ENCODE assay signal across 9 cellular contexts in the genomic region with DNA sequence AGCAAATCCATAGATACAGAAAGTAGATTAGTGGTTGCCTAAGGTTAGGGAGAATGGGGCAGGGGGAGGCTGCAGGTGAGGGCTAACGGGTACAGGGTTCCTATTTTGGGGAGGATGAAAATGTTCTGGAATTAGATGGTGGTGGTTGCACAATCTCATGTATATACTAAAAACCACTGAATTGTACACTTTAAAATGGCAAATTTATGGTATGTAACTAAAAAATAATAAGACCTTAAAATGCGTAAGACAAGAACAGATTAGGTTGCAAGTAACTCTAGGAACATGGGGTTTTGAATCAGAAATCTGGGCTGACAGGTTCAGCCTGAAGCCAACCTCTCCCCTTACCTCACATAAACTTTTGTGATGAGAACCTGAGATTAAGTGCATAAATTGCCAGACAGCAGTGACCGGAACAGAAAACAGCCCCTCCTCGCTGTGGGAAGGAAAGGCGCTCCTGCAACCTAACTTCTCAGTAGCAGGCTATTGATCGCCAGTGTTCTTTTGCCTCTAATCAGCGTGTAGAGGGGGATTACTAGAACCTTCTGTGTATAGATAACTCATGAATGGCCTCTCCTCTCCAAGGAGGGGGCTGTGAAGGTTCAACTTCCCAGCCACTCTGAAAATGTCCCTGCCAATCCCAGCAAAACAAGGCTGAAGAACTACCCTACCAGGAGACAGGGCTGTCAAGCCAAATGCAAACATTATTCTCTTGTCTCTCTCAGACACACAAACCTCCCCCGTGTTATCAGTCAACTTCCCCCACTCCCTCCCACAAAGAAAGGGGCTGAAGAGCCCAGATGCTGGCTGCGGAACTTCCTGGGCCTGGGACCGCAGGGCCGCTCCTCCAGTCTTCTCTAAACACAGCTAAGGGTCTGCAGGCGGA. TPM values are rescaled to one million over a fixed set of nuclear protein-coding genes. Genes with fewer than 3 reads are reported as not detected.
A peak's percentile ranks its signal among the peaks of the same experiment; 100 is the strongest.
DNase-seq lines count a peak whose midpoint lies in the region; ATAC-seq, FAIRE-seq and TF ChIP-seq lines count a peak whose summit lies in the region.
"Had no signal": no experiment of that assay in that cellular context is flagged by ENCODE, and none has a peak within 500 bp of the region (broad histone marks: within the 10 kb centered on the region; RNA-seq: fewer than 3 reads in every experiment).

No MANE protein-coding gene starts in this region.

- POLR2A ChIA-PET in endothelial cell of umbilical vein (lab: Charles Lee) = no interaction called here

- H3K9ac ChIP-seq in endothelial cell of umbilical vein (replicated peaks; ENCODE audit: extremely low read depth, insufficient read depth, low read length) = peak overlapping the region; percentile 75

- no peak for TF ChIP-seq POLR2A in endothelial cell of umbilical vein (IDR thresholded peaks at IDR 0.05; ENCODE audit: low read depth, low read length)
- no peak for TF ChIP-seq POLR2A in prostate gland (IDR thresholded peaks at IDR 0.05)

- no peaks in the 10 kb centered on the region for H3K9me1 ChIP-seq in endothelial cell of umbilical vein (replicated peaks; ENCODE audit: control insufficient read depth, extremely low read depth, insufficient read depth, low read length)

- dilution Hi-C loops in endothelial cell of umbilical vein (cut with MboI; ENCODE audit: extremely low pct_ligation_motif_present, low sequenced_read_pairs) = no loop called here

- FAIRE-seq in endothelial cell of umbilical vein (lab: Jason Lieb, UNC) = no peak

- peak; percentile 28 for DNase-seq in EL
- peak; percentile 79 for DNase-seq in RPMI7951 (ENCODE audit: low read depth)
- no peak for DNase-seq in endothelial cell of umbilical vein (ENCODE audit: low read depth, low spot score)
- no peak for DNase-seq in prostate gland (ENCODE audit: low spot score)
- no peak for DNase-seq in NCI-H526 treated with DMSO at 0.1 percent for 48 hours (lab: John Stamatoyannopoulos, UW)
- DNase-seq in H4 (ENCODE audit: low spot score) = no peak
- DNase-seq in GDM1 (lab: John Stamatoyannopoulos, UW) = no peak

- CTCF ChIA-PET in endothelial cell of umbilical vein (lab: Charles Lee) = no interaction called here

- no peaks in the 10 kb centered on the region for H3K27me3 ChIP-seq in endothelial cell of umbilical vein (ENCODE audit: control insufficient read depth in 2 of 2, insufficient read depth in 2 of 2, low read length in 2 of 2)
- no peaks in the 10 kb centered on the region for H3K27me3 ChIP-seq in prostate gland (replicated peaks; ENCODE audit: insufficient read depth)

- intact Hi-C loops in endothelial cell of umbilical vein (cut with micrococcal nuclease) (no loop called here), prostate gland (cut with DNase I) (loop anchor here (5.0 kb wide), 4 partner anchors 53 to 293 kb away; a partner anchor contains a TSS)

- no peak for TF ChIP-seq CTCF in endothelial cell of umbilical vein (IDR thresholded peaks at IDR 0.05; ENCODE audit: extremely low read depth in 1 of 2, insufficient read depth in 1 of 2, low read depth in 1 of 2, low read length in 2 of 2)
- peak in 1 of 4 experiments; percentile 15 for TF ChIP-seq CTCF in prostate gland (IDR thresholded peaks at IDR 0.05)

- H3K9me3 ChIP-seq in endothelial cell of umbilical vein (replicated peaks; ENCODE audit: control insufficient read depth, insufficient read depth, low read length) = no peaks in the 10 kb centered on the region
- no peaks in the 10 kb centered on the region for H3K9me3 ChIP-seq in prostate gland

- ATAC-seq in GM21619 (IDR thresholded peaks at IDR 0.05; ENCODE audit: unreplicated experiment) = no peak

- peak overlapping the region; percentile 38 for H3K4me2 ChIP-seq in endothelial cell of umbilical vein (ENCODE audit: insufficient read depth, low read length)

- peaks cover 33% of the 10 kb centered on the region for H3K79me2 ChIP-seq in endothelial cell of umbilical vein (ENCODE audit: control insufficient read depth, insufficient read depth, low read length)

- 64% methylated on average over 12 of the region's 12 CpGs for WGBS in prostate gland

- H3K27ac ChIP-seq in endothelial cell of umbilical vein (ENCODE audit: insufficient read depth, low read depth, low read length) (peak overlapping the region; percentile 98), prostate gland (peak overlapping the region; percentile 68 to 82)

- H4K20me1 ChIP-seq in endothelial cell of umbilical vein (replicated peaks; ENCODE audit: control insufficient read depth, extremely low read depth, insufficient read depth, low read length) = no peaks in the 10 kb centered on the region

- peaks cover 55% of the 10 kb centered on the region for H3K4me1 ChIP-seq in endothelial cell of umbilical vein (ENCODE audit: control insufficient read depth, extremely low read depth, insufficient read depth, low read length)
- peaks cover 10% of the 10 kb centered on the region for H3K4me1 ChIP-seq in prostate gland (replicated peaks)

- BruUV-seq in endothelial cell of umbilical vein (replicated peaks; lab: Mats Ljungman, UMichigan) = no TSS peak

- H2AFZ ChIP-seq in endothelial cell of umbilical vein (ENCODE audit: low read depth, low read length) = no peak overlapping the region

- H3K4me3 ChIP-seq in endothelial cell of umbilical vein (replicated peaks in 1 of 3; ENCODE audit: insufficient read depth in 1 of 3, low read depth in 1 of 3, low read length in 3 of 3) = peak overlapping the region in 2 of 3 experiments; percentile 60 to 74
- H3K4me3 ChIP-seq in prostate gland = peak overlapping the region; percentile 58 to 61

- H3K36me3 ChIP-seq in endothelial cell of umbilical vein (ENCODE audit: control insufficient read depth in 2 of 2, extremely low read depth in 1 of 2, insufficient read depth in 2 of 2, low read length in 2 of 2) (no peaks in the 10 kb centered on the region), prostate gland (no peaks in the 10 kb centered on the region)

TF ChIP-seq in endothelial cell of umbilical vein, 7 proteins besides CTCF, POLR2A, EP300 and RAD21:
- TF ChIP-seq JUN (IDR thresholded peaks at IDR 0.05; ENCODE audit: borderline replicate concordance, insufficient read depth, insufficient read length, low read depth) (no peak), POLR2AphosphoS5 (IDR thresholded peaks at IDR 0.05; ENCODE audit: insufficient read depth, low read depth, low read length) (no peak), MYC (IDR thresholded peaks at IDR 0.05; ENCODE audit: low read depth, low read length) (no peak), GATA2 (IDR thresholded peaks at IDR 0.05; ENCODE audit: insufficient read depth, insufficient read length, low read depth, low read length) (no peak), FOS (IDR thresholded peaks at IDR 0.05; ENCODE audit: borderline replicate concordance, insufficient read depth, low read length) (no peak), EZH2 (IDR thresholded peaks at IDR 0.05; ENCODE audit: borderline replicate concordance, low read depth, low read length, severe bottlenecking) (no peak)
- TF ChIP-seq, protein P1, sequence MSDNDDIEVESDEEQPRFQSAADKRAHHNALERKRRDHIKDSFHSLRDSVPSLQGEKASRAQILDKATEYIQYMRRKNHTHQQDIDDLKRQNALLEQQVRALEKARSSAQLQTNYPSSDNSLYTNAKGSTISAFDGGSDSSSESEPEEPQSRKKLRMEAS (IDR thresholded peaks at IDR 0.05; ENCODE audit: insufficient read depth, insufficient read length) = no peak

RNA-seq across cellular contexts. Expression of a gene that starts 1.9 kb away (rescaled TPM):
- 21.1 and 23.7 TPM in 2 replicates for total RNA-seq in RPMI7951 (2014; rRNA removed; shearing (Covaris generic))
- 57.5 and 71.4 TPM in 2 replicates for total RNA-seq in endothelial cell of umbilical vein
- polyA plus RNA-seq in endothelial cell of umbilical vein = 20.2 and 20.6 TPM in 2 replicates
- 14.9 and 18.6 TPM in 2 replicates for polyA plus RNA-seq in endothelial cell of umbilical vein (2011; cell fraction: cytosol; rRNA removed)
- polyA plus RNA-seq in endothelial cell of umbilical vein (2011; cell fraction: nucleus; rRNA removed) = 81.2 and 96.3 TPM in 2 replicates
- 24.5 and 25.2 TPM in 2 replicates for polyA plus RNA-seq in endothelial cell of umbilical vein (2012)
- polyA minus RNA-seq in endothelial cell of umbilical vein = 93.7 and 104 TPM in 2 replicates
- polyA minus RNA-seq in endothelial cell of umbilical vein (2011; cell fraction: cytosol; rRNA and poly(A)+ RNA removed) = 11.3 TPM
- 107 and 110 TPM in 2 replicates for polyA minus RNA-seq in endothelial cell of umbilical vein (2011; cell fraction: nucleus; rRNA and poly(A)+ RNA removed)
- 10 to 100 TPM; 11.0 to 37.2 TPM for total RNA-seq in prostate gland
- total RNA-seq in H4 (2014; rRNA removed; shearing (Covaris generic)) = 6.8 and 7.9 TPM in 2 replicates

RNA-seq across cellular contexts. Expression of a gene that starts 24.4 kb away (rescaled TPM):
- total RNA-seq in RPMI7951 (2014; rRNA removed; shearing (Covaris generic)) = not detected in 2 replicates
- total RNA-seq in endothelial cell of umbilical vein = not detected in 2 replicates
- not detected in 2 replicates for polyA plus RNA-seq in endothelial cell of umbilical vein
- not detected in 2 replicates for polyA plus RNA-seq in endothelial cell of umbilical vein (2011; cell fraction: cytosol; rRNA removed)
- not detected in 2 replicates for polyA plus RNA-seq in endothelial cell of umbilical vein (2011; cell fraction: nucleus; rRNA removed)
- polyA plus RNA-seq in endothelial cell of umbilical vein (2012) = not detected in 2 replicates
- polyA minus RNA-seq in endothelial cell of umbilical vein = not detected in 2 replicates
- polyA minus RNA-seq in endothelial cell of umbilical vein (2011; cell fraction: cytosol; rRNA and poly(A)+ RNA removed) = not detected
- not detected in 2 replicates for polyA minus RNA-seq in endothelial cell of umbilical vein (2011; cell fraction: nucleus; rRNA and poly(A)+ RNA removed)
- total RNA-seq in prostate gland = not detected
- not detected in 2 replicates for total RNA-seq in H4 (2014; rRNA removed; shearing (Covaris generic))
- total RNA-seq: LHCN-M2 had no signal

Comparison
In these comparisons a context has a peak if more than half of its experiments do, and no peak if none do; other contexts are left out.
1. DNase-seq: peak in EL (single experiment) and RPMI7951 (single experiment); none in endothelial cell of umbilical vein (single experiment), prostate gland (single experiment), NCI-H526 treated with DMSO at 0.1 percent for 48 hours (single experiment), H4 (single experiment) and GDM1 (single experiment).